Comparison of ENCODE assay signal across 8 cellular contexts in the genomic region with DNA sequence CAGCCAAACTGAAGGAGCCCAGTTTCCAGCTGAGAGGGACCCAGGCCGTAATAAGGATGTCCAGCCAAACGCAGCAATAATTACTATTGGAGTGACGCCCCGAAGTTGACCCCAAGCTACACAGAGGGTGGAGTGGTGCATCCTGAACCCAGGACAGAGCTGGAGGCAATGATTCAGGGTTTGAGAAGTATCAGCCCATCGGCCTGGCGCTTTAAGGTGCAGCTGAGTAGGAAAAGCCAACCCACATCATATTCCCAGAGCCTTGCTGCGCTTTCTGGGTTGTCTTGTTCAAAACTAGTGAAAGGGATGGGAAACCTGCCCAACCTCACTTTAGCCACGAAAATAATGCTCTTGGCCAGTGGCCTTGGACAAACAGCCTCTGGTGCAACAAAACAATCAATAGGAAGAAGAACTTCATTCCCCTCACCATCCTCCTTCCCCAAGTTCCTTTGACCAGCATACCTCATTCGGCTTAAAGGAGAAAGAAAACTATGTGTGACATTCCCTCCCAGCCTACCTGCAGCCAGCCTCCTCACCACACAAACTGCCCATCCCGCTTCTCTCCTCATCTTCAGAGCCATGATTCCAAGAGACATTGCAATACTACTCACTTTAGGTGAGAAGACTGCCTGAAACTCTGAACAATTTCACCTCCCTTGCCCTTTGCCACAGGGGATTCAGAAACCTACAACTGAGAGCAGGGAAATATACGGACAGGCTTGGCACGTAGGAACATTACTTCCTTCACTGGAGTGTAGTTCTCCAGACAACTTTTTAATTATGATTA.
DNase-seq lines count a peak whose midpoint lies in the region; ATAC-seq and TF ChIP-seq lines count a peak whose summit lies in the region.

No MANE protein-coding gene starts in this region.

- peaks cover 49% of the 10 kb centered on the region for H3K4me1 Mint-ChIP-seq in activated CD4-positive, alpha-beta T cell treated with anti-CD3 and anti-CD28 coated beads, Interleukin-2, amount 10 ng/mL, durations not matched to agents 7 days and 5 days
- peaks cover 24 to 45% (median 29%) of the 10 kb centered on the region in 7 donors for H3K4me1 Mint-ChIP-seq in naive thymus-derived CD4-positive, alpha-beta T cell

- no peaks in the 10 kb centered on the region for H3K9me3 Mint-ChIP-seq in activated CD4-positive, alpha-beta T cell treated with anti-CD3 and anti-CD28 coated beads, Interleukin-2, amount 10 ng/mL, durations not matched to agents 7 days and 5 days
- H3K9me3 Mint-ChIP-seq in naive thymus-derived CD4-positive, alpha-beta T cell = peaks cover 0 to 13% (median 0%) of the 10 kb centered on the region in 11 donors

- H3K27me3 ChIP-seq in naive thymus-derived CD4-positive, alpha-beta T cell (ENCODE audit: control insufficient read depth in 2 of 2, insufficient read depth in 2 of 2, low read length in 2 of 2) = no peaks in the 10 kb centered on the region

- H3K36me3 Mint-ChIP-seq in activated CD4-positive, alpha-beta T cell treated with anti-CD3 and anti-CD28 coated beads, Interleukin-2, amount 10 ng/mL, durations not matched to agents 7 days and 5 days (ENCODE audit: low read depth) = peaks cover 14% of the 10 kb centered on the region
- H3K36me3 Mint-ChIP-seq in naive thymus-derived CD4-positive, alpha-beta T cell = peaks cover 0 to 15% (median 5%) of the 10 kb centered on the region in 5 donors

- peaks cover 0 to 22% (median 0%) of the 10 kb centered on the region in 3 experiments for H3K36me3 ChIP-seq in naive thymus-derived CD4-positive, alpha-beta T cell (ENCODE audit: control insufficient read depth in 2 of 3, insufficient read depth in 3 of 3, low read length in 3 of 3)

- H3K27me3 Mint-ChIP-seq in activated CD4-positive, alpha-beta T cell treated with anti-CD3 and anti-CD28 coated beads, Interleukin-2, amount 10 ng/mL, durations not matched to agents 7 days and 5 days = peaks cover 27% of the 10 kb centered on the region
- H3K27me3 Mint-ChIP-seq in naive thymus-derived CD4-positive, alpha-beta T cell = peaks cover 0 to 21% (median 0%) of the 10 kb centered on the region in 5 donors

- H3K4me3 Mint-ChIP-seq in activated CD4-positive, alpha-beta T cell treated with anti-CD3 and anti-CD28 coated beads, Interleukin-2, amount 10 ng/mL, durations not matched to agents 7 days and 5 days = peak overlapping the region; percentile 99
- H3K4me3 Mint-ChIP-seq in naive thymus-derived CD4-positive, alpha-beta T cell = peak overlapping the region; percentile 71 to 99 (median 88)

- CTCF ChIA-PET in activated CD4-positive, alpha-beta T cell treated with anti-CD3 and anti-CD28 coated beads, Interleukin-2, amount 10 ng/mL, durations not matched to agents 7 days and 5 days (lab: Charles Lee) = interaction anchor here (0.6 to 1.4 kb wide), 3 partner anchors 11 to 232 kb away, joined by 3 read pairs; no protein-coding TSS in a partner anchor
- CTCF ChIA-PET in naive thymus-derived CD4-positive, alpha-beta T cell (lab: Charles Lee) = interaction anchor here (0.6 to 0.7 kb wide), 2 partner anchors 51 to 217 kb away, joined by 3 read pairs; no protein-coding TSS in a partner anchor

- peaks cover 18 to 24% of the 10 kb centered on the region in 2 donors for H3K4me1 ChIP-seq in naive thymus-derived CD4-positive, alpha-beta T cell (ENCODE audit: control insufficient read depth in 2 of 2, insufficient read depth in 2 of 2, low read length in 2 of 2)

- H3K27ac ChIP-seq in naive thymus-derived CD4-positive, alpha-beta T cell (ENCODE audit: low read depth, low read length) = no peak overlapping the region

- no peaks in the 10 kb centered on the region for H3K9me3 ChIP-seq in naive thymus-derived CD4-positive, alpha-beta T cell (ENCODE audit: control insufficient read depth in 2 of 3, low read length in 3 of 3)

- DNase-seq in activated CD4-positive, alpha-beta T cell treated with anti-CD3 and anti-CD28 coated beads, Interleukin-2, amount 10 ng/mL, durations not matched to agents 7 days and 5 days = no peak
- DNase-seq in activated CD4-positive, alpha-beta T cell treated with anti-CD3 and anti-CD28 coated beads for 1 hour = no peak
- DNase-seq in RPMI8226 (peak; percentile 47), epithelial cell of esophagus (ENCODE audit: low read depth) (no peak), foreskin melanocyte (no peak)
- no peak for DNase-seq in naive thymus-derived CD4-positive, alpha-beta T cell
- DNase-seq in stimulated activated CD4-positive, alpha-beta T cell treated with anti-CD3 and anti-CD28 coated beads, Interleukin-1b, Interleukin-23, amount 100 ng/mL, for 48 hours = no peak

- no peak for TF ChIP-seq CTCF in epithelial cell of esophagus (IDR thresholded peaks at IDR 0.05; ENCODE audit: insufficient read depth, low read depth, low read length, missing control alignments)

- intact Hi-C loops in naive thymus-derived CD4-positive, alpha-beta T cell (cut with micrococcal nuclease) = loop anchor here in 1 of 2 donors (5.0 kb wide), 1 partner anchor 37 kb away; no protein-coding TSS in a partner anchor

- H3K27ac Mint-ChIP-seq in activated CD4-positive, alpha-beta T cell treated with anti-CD3 and anti-CD28 coated beads, Interleukin-2, amount 10 ng/mL, durations not matched to agents 7 days and 5 days = peak overlapping the region; percentile 100
- peak overlapping the region; percentile 74 to 100 (median 85) for H3K27ac Mint-ChIP-seq in naive thymus-derived CD4-positive, alpha-beta T cell

- no peak for ATAC-seq in naive thymus-derived CD4-positive, alpha-beta T cell
- no peak for ATAC-seq in HG02981 (IDR thresholded peaks at IDR 0.05; ENCODE audit: unreplicated experiment)

- H3K4me3 ChIP-seq in epithelial cell of esophagus (ENCODE audit: low read length) = peak overlapping the region; percentile 48
- H3K4me3 ChIP-seq in naive thymus-derived CD4-positive, alpha-beta T cell (ENCODE audit: low read length) = peak overlapping the region; percentile 39

- POLR2A ChIA-PET in activated CD4-positive, alpha-beta T cell treated with anti-CD3 and anti-CD28 coated beads, Interleukin-2, amount 10 ng/mL, durations not matched to agents 7 days and 5 days (lab: Charles Lee) = interaction anchor here (0.6 to 0.7 kb wide), 2 partner anchors 174 to 180 kb away, joined by 4 read pairs; no protein-coding TSS in a partner anchor
- POLR2A ChIA-PET in naive thymus-derived CD4-positive, alpha-beta T cell (lab: Charles Lee) = interaction anchor here (1.1 to 2.1 kb wide), 5 partner anchors 14 to 215 kb away, joined by 3 to 6 read pairs (median 5); no protein-coding TSS in a partner anchor
